In genomic region chr1:55061000-55061705, GRCh38 we compare ENCODE assay signal across 21 cellular contexts. TPM values are rescaled to one million over a fixed set of nuclear protein-coding genes. Genes with fewer than 3 reads are reported as not detected.
A peak's percentile ranks its signal among the peaks of the same experiment; 100 is the strongest.
DNase-seq lines count a peak whose midpoint lies in the region; ATAC-seq, FAIRE-seq and TF ChIP-seq lines count a peak whose summit lies in the region.
"Had no signal": no experiment of that assay in that cellular context is flagged by ENCODE, and none has a peak within 500 bp of the region (broad histone marks: within the 10 kb centered on the region; RNA-seq: fewer than 3 reads in every experiment).

No MANE protein-coding gene starts in this region.

- peak overlapping the region in 1 of 2 experiments; percentile 40; a peak in 1 of 4 replicates for H3K9ac ChIP-seq in K562 (ENCODE audit: insufficient read depth in 1 of 2, low read depth in 2 of 2, low read length in 2 of 2)
- H3K9ac ChIP-seq: KMS-11 had no signal

- BruUV-seq in K562 (replicated peaks; lab: Mats Ljungman, UMichigan), result no TSS peak

- no peak for TF ChIP-seq RAD21 in K562 (CRISPR knock-in tag; conservative IDR thresholded peaks at IDR 0.05 in 1 of 2, IDR thresholded peaks at IDR 0.05 in 1 of 2)

- 0 out of 2 replicates have a peak, but pooled peaks cover 3% of the 10 kb centered on the region for H4K20me1 ChIP-seq in K562 (replicated peaks; ENCODE audit: control insufficient read depth, insufficient read depth, low read length)

- no peak overlapping the region for H2AFZ ChIP-seq in K562 (ENCODE audit: low read depth, low read length)

- no peaks in the 10 kb centered on the region for H3K27me3 Mint-ChIP-seq in activated T-cell treated with anti-CD3 and anti-CD28 coated beads, Interleukin-2, amount 50 U/mL, for 24 hours
- H3K27me3 Mint-ChIP-seq in CD14-positive monocyte (ENCODE audit: low read depth in 3 of 3), result peaks cover 2 to 9% (median 4%) of the 10 kb centered on the region in 3 donors

- no peaks in the 10 kb centered on the region for H3K27me3 ChIP-seq in K562 (ENCODE audit: control insufficient read depth in 2 of 2, insufficient read depth in 2 of 2, low read length in 2 of 2)
- H3K27me3 ChIP-seq in lung (ENCODE audit: control insufficient read depth, insufficient read depth), result no peaks in the 10 kb centered on the region
- no peaks in the 10 kb centered on the region for H3K27me3 ChIP-seq in upper lobe of right lung

- no peaks in the 10 kb centered on the region for H3K79me2 ChIP-seq in K562 (ENCODE audit: control insufficient read depth, insufficient read depth, low read length)

- POLR2A ChIA-PET in K562 (lab: Yijun Ruan, JAX), result interaction anchor here (0.6 to 3.4 kb wide), 7 partner anchors 12 to 268 kb away, joined by 3 to 24 read pairs (median 4); no protein-coding TSS in a partner anchor

- no peak overlapping the region for H3K4me3 ChIP-seq in K562
- H3K4me3 ChIP-seq in lung, result no peak overlapping the region
- no peak overlapping the region for H3K4me3 ChIP-seq in upper lobe of right lung
- H3K4me3 ChIP-seq: HAP-1 had no signal

- intact Hi-C loops in K562 (cut with micrococcal nuclease), result no loop called here
- intact Hi-C loops in upper lobe of right lung (cut with DNase I), result no loop called here
- intact Hi-C loops in CD14-positive monocyte (cut with micrococcal nuclease), result no loop called here

- H3K4me2 ChIP-seq in K562 (ENCODE audit: insufficient read depth, low read length), result no peak overlapping the region
- H3K4me2 ChIP-seq: KMS-11 had no signal

- H3K27ac ChIP-seq in K562 (ENCODE audit: extremely low read depth, low read depth, low read length), result no peak overlapping the region
- no peak overlapping the region for H3K27ac ChIP-seq in lung (ENCODE audit: low read depth in 1 of 2, low read length in 1 of 2)
- H3K27ac ChIP-seq in upper lobe of right lung, result no peak overlapping the region
- H3K27ac ChIP-seq: HL-60, KMS-11 had no signal

- no peak for FAIRE-seq in K562 (lab: Jason Lieb, UNC)
- FAIRE-seq: D721Med had no signal

- H3K4me1 Mint-ChIP-seq in activated T-cell treated with anti-CD3 and anti-CD28 coated beads, Interleukin-2, amount 50 U/mL, for 24 hours (ENCODE audit: low read depth), result peaks cover 10% of the 10 kb centered on the region
- peaks cover 3% of the 10 kb centered on the region for H3K4me1 Mint-ChIP-seq in CD14-positive monocyte

- peaks cover 5% of the 10 kb centered on the region for H3K36me3 Mint-ChIP-seq in activated T-cell treated with anti-CD3 and anti-CD28 coated beads, Interleukin-2, amount 50 U/mL, for 24 hours (ENCODE audit: low read depth)
- peaks cover 0 to 3% of the 10 kb centered on the region in 2 donors for H3K36me3 Mint-ChIP-seq in CD14-positive monocyte

- DNase-seq in activated T-cell treated with anti-CD3 and anti-CD28 coated beads, Interleukin-2, amount 50 U/mL, for 24 hours, result no peak
- no peak for DNase-seq in activated T-cell treated with anti-CD3 and anti-CD28 coated beads, Interleukin-2, amount 50 U/mL, for 1 hour
- no peak for DNase-seq in K562 (ENCODE audit: extremely low read depth in 1 of 4, low spot score in 3 of 4)
- DNase-seq in lung (ENCODE audit: low spot score), result peak; percentile 26
- DNase-seq in upper lobe of right lung, result peak; percentile 65
- DNase-seq in NCI-H1417 (lab: John Stamatoyannopoulos, UW), result no peak
- DNase-seq in CD14-positive monocyte (ENCODE audit: low spot score), result no peak
- DNase-seq: EL; GF-D8; NCI-H1092 treated with DMSO at 0.1 percent for 48 hours; NCI-H2029 treated with DMSO at 0.1 percent for 48 hours; NCI-H226; NCI-H510A treated with DMSO at 0.1 percent for 48 hours; NCI-H774; NK-92 treated with Interleukin-12 subunit alpha and Interleukin-12 subunit beta, amount 100 ng/mL, for 24 hours had no signal

- no peaks in the 10 kb centered on the region for H3K9me3 Mint-ChIP-seq in activated T-cell treated with anti-CD3 and anti-CD28 coated beads, Interleukin-2, amount 50 U/mL, for 24 hours
- H3K9me3 Mint-ChIP-seq in CD14-positive monocyte, result peaks cover 0 to 3% (median 0%) of the 10 kb centered on the region in 7 donors

- CTCF ChIA-PET in K562 (lab: Yijun Ruan, JAX; ENCODE audit: low intra/inter-chr PET ratio), result no interaction called here

- H3K4me1 ChIP-seq in K562 (replicated peaks in 1 of 2; ENCODE audit: control insufficient read depth in 2 of 2, insufficient read depth in 2 of 2, low read length in 2 of 2), result peaks cover 0 to 8% of the 10 kb centered on the region in 2 experiments; a peak in 2 of 5 replicates
- H3K4me1 ChIP-seq in lung (ENCODE audit: control insufficient read depth in 2 of 2, insufficient read depth in 2 of 2, low read length in 2 of 2), result peaks cover 2 to 3% of the 10 kb centered on the region in 2 donors
- peaks cover 13% of the 10 kb centered on the region for H3K4me1 ChIP-seq in upper lobe of right lung
- H3K4me1 ChIP-seq: HAP-1 had no signal

- 83% methylated on average over 9 of the region's 13 CpGs for WGBS in K562 (ENCODE audit: insufficient coverage, low coverage, missing lambda C conversion rate)
- 83 to 86% methylated on average over 13 of the region's 13 CpGs for WGBS in lung, 2 donors

- peak overlapping the region; percentile 31 for H3K27ac Mint-ChIP-seq in activated T-cell treated with anti-CD3 and anti-CD28 coated beads, Interleukin-2, amount 50 U/mL, for 24 hours
- H3K27ac Mint-ChIP-seq in CD14-positive monocyte, result no peak overlapping the region

- H3K9me1 ChIP-seq in K562 (ENCODE audit: control insufficient read depth, insufficient read depth, low read length), result no peaks in the 10 kb centered on the region

- H3K9me3 ChIP-seq in K562 (replicated peaks; ENCODE audit: control insufficient read depth, insufficient read depth, low read depth, low read length), result no peaks in the 10 kb centered on the region
- peaks cover 0 to 2% of the 10 kb centered on the region in 2 donors for H3K9me3 ChIP-seq in lung (ENCODE audit: control insufficient read depth in 2 of 2, insufficient read depth in 1 of 2, low read length in 1 of 2)
- H3K9me3 ChIP-seq in upper lobe of right lung, result no peaks in the 10 kb centered on the region
- H3K9me3 ChIP-seq: HAP-1 had no signal

- ATAC-seq in K562 (no peak), lung (ENCODE audit: insufficient read depth, low FRiP score) (no peak), upper lobe of right lung (peak; percentile 10), HG03457 (IDR thresholded peaks at IDR 0.05; ENCODE audit: unreplicated experiment) (no peak)

- no peak for TF ChIP-seq POLR2A in K562 (conservative IDR thresholded peaks at IDR 0.05)

- in situ Hi-C loops in K562 (cut with MboI), result no loop called here

- H3K36me3 ChIP-seq in K562 (ENCODE audit: control insufficient read depth, insufficient read depth, low read length), result peaks cover 97% of the 10 kb centered on the region; the same call in 2 of the 3 replicates
- peaks cover 0 to 4% of the 10 kb centered on the region in 2 donors for H3K36me3 ChIP-seq in lung (ENCODE audit: control insufficient read depth in 2 of 2, insufficient read depth in 2 of 2, low read length in 2 of 2)
- H3K36me3 ChIP-seq in upper lobe of right lung, result no peaks in the 10 kb centered on the region
- H3K36me3 ChIP-seq: HAP-1 had no signal

- no peak for TF ChIP-seq EP300 in K562 (IDR thresholded peaks at IDR 0.05; ENCODE audit: low read length)

- no peak overlapping the region for H3K4me3 Mint-ChIP-seq in activated T-cell treated with anti-CD3 and anti-CD28 coated beads, Interleukin-2, amount 50 U/mL, for 24 hours
- H3K4me3 Mint-ChIP-seq in CD14-positive monocyte, result no peak overlapping the region

- TF ChIP-seq CTCF in K562 (IDR thresholded peaks at IDR 0.05 in 2 of 3, conservative IDR thresholded peaks at IDR 0.05 in 1 of 3; ENCODE audit: insufficient read depth in 2 of 3, low read depth in 1 of 3, low read length in 3 of 3) (no peak), lung (IDR thresholded peaks at IDR 0.05; ENCODE audit: control extremely low read depth, extremely low read depth) (no peak), upper lobe of right lung (IDR thresholded peaks at IDR 0.05) (no peak), CD14-positive monocyte (IDR thresholded peaks at IDR 0.05) (no peak)

TF ChIP-seq in K562, 482 proteins besides CTCF, POLR2A, EP300 and RAD21 (continues in another document):
- no peak for TF ChIP-seq MXD1 (CRISPR knock-in tag; IDR thresholded peaks at IDR 0.05; ENCODE audit: borderline replicate concordance, poor library complexity, severe bottlenecking)
- no peak for TF ChIP-seq TBP (optimal IDR thresholded peaks at IDR 0.05; ENCODE audit: low read depth, low read length)
- TF ChIP-seq SUPT5H (IDR thresholded peaks at IDR 0.05), result no peak
- 0 out of 2 replicates have a peak, but pooled peaks have one; percentile 47 for TF ChIP-seq POLR2G (IDR thresholded peaks at IDR 0.05; ENCODE audit: low read depth, low read length)
- no peak for TF ChIP-seq RBM39 (optimal IDR thresholded peaks at IDR 0.05; ENCODE audit: low read depth, low read length)
- no peak for TF ChIP-seq CAMTA2 (CRISPR knock-in tag; conservative IDR thresholded peaks at IDR 0.05)
- no peak for TF ChIP-seq NCOR1 (IDR thresholded peaks at IDR 0.05)
- peak; percentile 64 for TF ChIP-seq ZFP36 (IDR thresholded peaks at IDR 0.05; ENCODE audit: low read depth, low read length, partially characterized antibody)

RNA-seq across cellular contexts. Expression of gene PCSK9, which starts 21.8 kb away (rescaled TPM):
- total RNA-seq in K562 (2011; cell fraction: chromatin; rRNA removed; ENCODE audit: low replicate concordance), result 22.6 and 51.1 TPM in 2 replicates
- total RNA-seq in K562 (2011; cell fraction: nucleolus; rRNA removed), result 61.6 and 67.9 TPM in 2 replicates
- 42.1 and 42.2 TPM in 2 replicates for total RNA-seq in K562 (2011; cell fraction: nucleoplasm; rRNA removed)
- 46.0 and 70.3 TPM in 2 replicates for total RNA-seq in K562 (2014; rRNA removed)
- total RNA-seq in K562 (2014; rRNA removed; fragmentation: Illumina TruSeq; extraction: Trizol), result 6.6 and 10.2 TPM in 2 replicates
- 24.7 and 26.1 TPM in 2 replicates for total RNA-seq in K562 (2015; rRNA removed; fragmentation: Illumina TruSeq; extraction: Trizol)
- total RNA-seq in K562 (2021), result 58.6 and 66.9 TPM in 2 replicates
- 11.2 and 55.2 TPM in 2 replicates for polyA plus RNA-seq in K562 (2011; rRNA removed)
- 21.6 and 35.4 TPM in 2 replicates for polyA plus RNA-seq in K562 (2011; cell fraction: cytosol; rRNA removed)
- polyA plus RNA-seq in K562 (2011; cell fraction: nucleus; rRNA removed), result 69.1 and 116 TPM in 2 replicates
- 80.4 and 94.8 TPM in 2 replicates for polyA plus RNA-seq in K562 (2012)
- 25.7 and 32.4 TPM in 2 replicates for polyA plus RNA-seq in K562 (2014; fragmentation: Illumina TruSeq; extraction: Trizol)
- 1 to 10 TPM; 3.2 to 4.3 TPM for polyA plus RNA-seq in K562 (2014; fragmentation: Nextera tagmentation; extraction: Ambion mirVana)
- polyA plus RNA-seq in K562 (2014; rRNA removed), result 37.9 and 43.9 TPM in 2 replicates
- 7.4 and 16.4 TPM in 2 replicates for polyA minus RNA-seq in K562 (2011; rRNA and poly(A)+ RNA removed)
- 12.9 and 44.1 TPM in 2 replicates for polyA minus RNA-seq in K562 (2011; cell fraction: cytosol; rRNA and poly(A)+ RNA removed)
- polyA minus RNA-seq in K562 (2011; cell fraction: nucleus; rRNA and poly(A)+ RNA removed), result 17.9 and 38.1 TPM in 2 replicates
- total RNA-seq in lung, result 10 to 100 TPM; 26.6 to 47.2 TPM
- 10 to 100 TPM; 13.0 to 15.5 TPM for polyA plus RNA-seq in lung
- total RNA-seq in upper lobe of right lung, result 23.5 TPM
- not detected for polyA plus RNA-seq in CD14-positive monocyte
- total RNA-seq: A172 had no signal

Comparison
In these comparisons a context has a peak if more than half of its experiments do, and no peak if none do; other contexts are left out.
1. DNase-seq: peak in lung (single experiment) and upper lobe of right lung (single experiment); none in activated T-cell treated with anti-CD3 and anti-CD28 coated beads, Interleukin-2, amount 50 U/mL, for 24 hours (single experiment), activated T-cell treated with anti-CD3 and anti-CD28 coated beads, Interleukin-2, amount 50 U/mL, for 1 hour (single experiment), K562 (0 of 4), NCI-H1417 (0 of 3) and CD14-positive monocyte (single experiment).